ENCODE assay signal across 33 cellular contexts in genomic region chr3:164679245-164679644, GRCh38.
"Had no signal": no experiment of that assay in that cellular context is flagged by ENCODE, and none has a peak within 500 bp of the region (broad histone marks: within the 10 kb centered on the region; RNA-seq: fewer than 3 reads in every experiment).

No MANE protein-coding gene starts in this region.

- H3K27ac ChIP-seq: cardiac muscle cell, WERI-Rb-1 had no signal

- H3K4me3 ChIP-seq: cardiac muscle cell had no signal

- H3K36me3 ChIP-seq: cardiac muscle cell, WERI-Rb-1 had no signal

- DNase-seq: activated CD4-positive, alpha-beta memory T cell treated with anti-CD3 and anti-CD28 coated beads for 36 hours; activated CD4-positive, alpha-beta T cell treated with anti-CD3 and anti-CD28 coated beads for 1 hour; activated CD4-positive, alpha-beta T cell treated with anti-CD3 and anti-CD28 coated beads for 36 hours; activated CD4-positive, alpha-beta T cell treated with anti-CD3 and anti-CD28 coated beads for 48 hours; activated CD4-positive, alpha-beta T cell treated with anti-CD3 and anti-CD28 coated beads, Interleukin-2, amount 10 ng/mL, durations not matched to agents 7 days and 5 days; activated CD4-positive, CD25-positive, alpha-beta regulatory T cell; activated CD8-positive, alpha-beta memory T cell treated with anti-CD3 and anti-CD28 coated beads, Interleukin-2, amount 50 U/mL, for 4 hours; activated CD8-positive, alpha-beta T cell treated with anti-CD3 and anti-CD28 coated beads for 36 hours; activated effector memory CD4-positive, alpha-beta T cell treated with anti-CD3 and anti-CD28 coated beads, Interleukin-2, amount 50 U/mL, for 16 hours; activated gamma-delta T cell treated with Interleukin-2 at 50 U/mL for 16 hours; activated naive CD4-positive, alpha-beta T cell; activated naive CD4-positive, alpha-beta T cell treated with anti-CD3 and anti-CD28 coated beads for 36 hours; activated naive CD4-positive, alpha-beta T cell treated with anti-CD3 and anti-CD28 coated beads, Interleukin-2, amount 50 U/mL, for 16 hours; activated naive CD8-positive, alpha-beta T cell treated with anti-CD3 and anti-CD28 coated beads, Interleukin-2, amount 10 ng/mL, durations not matched to agents 7 days and 5 days; activated naive CD8-positive, alpha-beta T cell treated with anti-CD3 and anti-CD28 coated beads, Interleukin-2, amount 50 U/mL, for 24 hours; activated T-cell treated with anti-CD3 and anti-CD28 coated beads for 4 hours; activated T-cell treated with anti-CD3 and anti-CD28 coated beads, Interleukin-2, amount 50 U/mL, for 1 hour; activated T-cell treated with anti-CD3 and anti-CD28 coated beads, Interleukin-2, amount 50 U/mL, for 4 hours; activated T-cell treated with anti-CD3 and anti-CD28 coated beads, Interleukin-2, amount 50 U/mL, for 72 hours; amniotic stem cell; aorta; caudate nucleus; cerebellar nuclear complex; T-cell; T-helper 17 cell; T1000; WERI-Rb-1 had no signal

- H3K27me3 ChIP-seq: cardiac muscle cell had no signal

- FAIRE-seq: astrocyte, bronchial epithelial cell had no signal

- ATAC-seq: activated CD4-positive, alpha-beta T cell treated with anti-CD3 and anti-CD28 coated beads for 36 hours; activated CD4-positive, CD25-positive, alpha-beta regulatory T cell treated with anti-CD3 and anti-CD28 coated beads, Interleukin-2, amount 50 U/mL, for 24 hours; activated CD8-positive, alpha-beta T cell treated with anti-CD3 and anti-CD28 coated beads for 36 hours; activated naive CD8-positive, alpha-beta T cell treated with anti-CD3 and anti-CD28 coated beads, Interleukin-2, amount 50 U/mL, for 24 hours; activated T-cell treated with anti-CD3 and anti-CD28 coated beads, Interleukin-2, amount 50 U/mL, for 4 hours; activated T-cell treated with anti-CD3 and anti-CD28 coated beads, Interleukin-2, amount 50 U/mL, for 72 hours; activated T-helper 17 cell treated with anti-CD3 and anti-CD28 coated beads, Interleukin-2, amount 50 U/mL, for 72 hours; T-cell; T-helper 17 cell; WTC11 had no signal
